ENCODE assay signal across 12 cellular contexts in the genomic region with DNA sequence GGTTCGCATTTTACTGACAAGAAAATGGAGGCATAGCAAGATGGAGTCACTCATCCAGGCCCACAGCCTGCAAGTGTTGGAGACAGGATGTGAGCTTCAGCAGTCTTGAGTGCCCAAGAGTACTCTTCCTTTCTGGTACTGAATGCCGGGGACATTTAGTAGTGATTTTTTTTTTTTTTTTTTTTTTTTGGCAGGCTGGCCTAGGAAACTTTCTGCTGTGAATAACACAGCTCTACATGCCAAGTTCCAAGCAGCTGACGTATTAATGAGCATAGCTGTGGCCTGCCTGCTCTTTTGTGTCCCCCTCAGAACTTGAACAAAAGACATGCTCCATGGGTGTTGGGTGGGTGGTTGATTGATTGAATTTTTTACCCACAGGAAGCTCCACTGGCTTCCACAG.
DNase-seq lines count a peak whose midpoint lies in the region; ATAC-seq and TF ChIP-seq lines count a peak whose summit lies in the region.
"Had no signal": no experiment of that assay in that cellular context is flagged by ENCODE, and none has a peak within 500 bp of the region (broad histone marks: within the 10 kb centered on the region; RNA-seq: fewer than 3 reads in every experiment).

No MANE protein-coding gene starts in this region.

- ATAC-seq in heart left ventricle: peak; percentile 82 to 91 (median 87)

- DNase-seq in Ammon's horn (ENCODE audit: low spot score) (peak; percentile 63), adipocyte (ENCODE audit: low read depth) (peak; percentile 3), heart left ventricle (peak in 4 of 5 donors; percentile 28 to 57 (median 48)), GM19238 (ENCODE audit: insufficient read length, low spot score) (no peak), NCI-H187 (lab: John Stamatoyannopoulos, UW) (no peak), RPMI8226 (no peak), 8988T (no peak)
- DNase-seq: activated B cell treated with CpG ODN at 0.5 μM for 24 hours; effector CD4-positive, alpha-beta T cell; NCI-H1694; stimulated activated CD4-positive, alpha-beta T cell treated with anti-CD3 and anti-CD28 coated beads, Interleukin-1b, Interleukin-23, amount 100 ng/mL, for 48 hours had no signal

- H3K27me3 ChIP-seq in adipocyte (replicated peaks; ENCODE audit: control insufficient read depth, insufficient read depth, low read length) (peaks cover 8% of the 10 kb centered on the region), heart left ventricle (no peaks in the 10 kb centered on the region), rectal smooth muscle tissue (ENCODE audit: control insufficient read depth, insufficient read depth, low read length) (no peaks in the 10 kb centered on the region)

- peak overlapping the region in 9 of 12 donors; percentile 55 to 88 (median 72) for H3K27ac ChIP-seq in heart left ventricle
- peak overlapping the region; percentile 67 for H3K27ac ChIP-seq in rectal smooth muscle tissue (ENCODE audit: low read depth, low read length)

- H3K9me3 ChIP-seq in adipocyte (ENCODE audit: control insufficient read depth, low read length): no peaks in the 10 kb centered on the region
- H3K9me3 ChIP-seq in heart left ventricle: peaks cover 0 to 2% (median 0%) of the 10 kb centered on the region in 12 donors

- no peak for TF ChIP-seq CTCF in heart left ventricle (IDR thresholded peaks at IDR 0.05)

- H3K9ac ChIP-seq in adipocyte (ENCODE audit: low read length) (no peak overlapping the region), rectal smooth muscle tissue (ENCODE audit: low read length) (no peak overlapping the region)

- intact Hi-C loops in heart left ventricle (cut with DNase I): no loop called here

- H3K4me3 ChIP-seq in adipocyte (ENCODE audit: low read length) (no peak overlapping the region), heart left ventricle (no peak overlapping the region), rectal smooth muscle tissue (ENCODE audit: low read length) (no peak overlapping the region)

- 34 to 40% (median 40%) methylated on average over 3 of the region's 3 CpGs for WGBS in heart left ventricle, 4 donors

- H3K36me3 ChIP-seq in adipocyte (ENCODE audit: control insufficient read depth, insufficient read depth, low read length, severe bottlenecking): no peaks in the 10 kb centered on the region
- no peaks in the 10 kb centered on the region for H3K36me3 ChIP-seq in heart left ventricle
- no peaks in the 10 kb centered on the region for H3K36me3 ChIP-seq in rectal smooth muscle tissue (ENCODE audit: control insufficient read depth, insufficient read depth, low read length)

- H3K4me1 ChIP-seq in adipocyte (ENCODE audit: control insufficient read depth, insufficient read depth, low read length): no peaks in the 10 kb centered on the region
- H3K4me1 ChIP-seq in heart left ventricle: peaks cover 0 to 33% (median 15%) of the 10 kb centered on the region in 12 donors
- peaks cover 17% of the 10 kb centered on the region for H3K4me1 ChIP-seq in rectal smooth muscle tissue (ENCODE audit: control insufficient read depth, insufficient read depth, low read length)

- TF ChIP-seq POLR2A in heart left ventricle (IDR thresholded peaks at IDR 0.05): no peak

Comparison
In these comparisons a context has a peak if more than half of its experiments do, and no peak if none do; other contexts are left out.
1. DNase-seq: peak in Ammon's horn (single experiment), adipocyte (single experiment) and heart left ventricle (4 of 5); none in GM19238 (single experiment), NCI-H187 (0 of 2), RPMI8226 (single experiment) and 8988T (single experiment).